8 cellular contexts compared by ENCODE assay signal in genomic region chr12:98595152-98595988, GRCh38. TPM values are rescaled to one million over a fixed set of nuclear protein-coding genes. Genes with fewer than 3 reads are reported as not detected.
A peak's percentile ranks its signal among the peaks of the same experiment; 100 is the strongest.
DNase-seq lines count a peak whose midpoint lies in the region; ATAC-seq and TF ChIP-seq lines count a peak whose summit lies in the region.

No MANE protein-coding gene starts in this region.

- TF ChIP-seq POLR2A in ovary (IDR thresholded peaks at IDR 0.05): no peak

- ATAC-seq in RWPE2 (ENCODE audit: low read depth) (peak; percentile 35; the same call in 2 of the 3 replicates), GM18873 (IDR thresholded peaks at IDR 0.05; ENCODE audit: low FRiP score, unreplicated experiment) (no peak), sciatic nerve (no peak), HG02870 (IDR thresholded peaks at IDR 0.05; ENCODE audit: unreplicated experiment) (no peak)

- peaks cover 10% of the 10 kb centered on the region for H3K4me1 ChIP-seq in RWPE2 (ENCODE audit: insufficient read depth, poor library complexity, severe bottlenecking)
- peaks cover 7% of the 10 kb centered on the region for H3K4me1 ChIP-seq in ovary (ENCODE audit: insufficient read depth)

- H3K9me3 ChIP-seq in RWPE2 (ENCODE audit: severe bottlenecking) (no peaks in the 10 kb centered on the region), ovary (no peaks in the 10 kb centered on the region)

- DNase-seq in GM12865 (ENCODE audit: low read depth) (no peak), RWPE2 (ENCODE audit: low spot score) (no peak), epithelial cell of esophagus (ENCODE audit: low read depth) (peak; percentile 63), ovary (no peak), sciatic nerve (ENCODE audit: low spot score) (no peak), HPDE6-E6E7 (ENCODE audit: extremely low spot score) (no peak)

- H3K4me3 ChIP-seq in GM12865 (ENCODE audit: low read depth, low read length) (peak overlapping the region; percentile 65), RWPE2 (ENCODE audit: severe bottlenecking) (peak overlapping the region; percentile 97), epithelial cell of esophagus (ENCODE audit: low read length) (peak overlapping the region; percentile 97), ovary (peak overlapping the region; percentile 91)

- peaks cover 66% of the 10 kb centered on the region for H3K36me3 ChIP-seq in RWPE2 (ENCODE audit: low read depth)
- no peaks in the 10 kb centered on the region for H3K36me3 ChIP-seq in ovary

- WGBS in ovary, 3 donors: 25 to 29% (median 29%) methylated on average over 5 of the region's 5 CpGs

- TF ChIP-seq EP300 in ovary (IDR thresholded peaks at IDR 0.05): no peak

- H3K27me3 ChIP-seq in RWPE2 (ENCODE audit: insufficient read depth, poor library complexity, severe bottlenecking): no peaks in the 10 kb centered on the region
- H3K27me3 ChIP-seq in ovary: no peaks in the 10 kb centered on the region

- TF ChIP-seq CTCF in GM12865 (IDR thresholded peaks at IDR 0.05; ENCODE audit: insufficient read depth, low read depth, low read length, missing control alignments) (no peak), RWPE2 (IDR thresholded peaks at IDR 0.05; ENCODE audit: poor library complexity, severe bottlenecking) (no peak), epithelial cell of esophagus (IDR thresholded peaks at IDR 0.05; ENCODE audit: insufficient read depth, low read depth, low read length, missing control alignments) (no peak), ovary (IDR thresholded peaks at IDR 0.05) (no peak)

- intact Hi-C loops in ovary (cut with DNase I): loop anchor here in 2 of 4 donors (5.0 to 10.0 kb wide), 2 partner anchors 49 to 52 kb away; partner anchors contain the start of genes APAF1 (in 2 of the 2) and IKBIP (in 1 of the 2)
- intact Hi-C loops in sciatic nerve (cut with DNase I): no loop called here

- H3K27ac ChIP-seq in RWPE2 (ENCODE audit: poor library complexity, severe bottlenecking): peak overlapping the region; percentile 67
- H3K27ac ChIP-seq in ovary: no peak overlapping the region

RNA-seq across cellular contexts. Expression of gene SLC25A3, which starts 1.9 kb away (rescaled TPM):
- total RNA-seq in ovary (100 to 1,000 TPM; 347 to 462 (median 427) TPM), sciatic nerve (269 TPM)
- polyA plus RNA-seq in ovary: 100 to 1,000 TPM; 344 to 649 TPM

RNA-seq across cellular contexts. Expression of gene IKBIP, which starts 49.2 kb away (rescaled TPM):
- total RNA-seq in ovary (10 to 100 TPM in 2 of 7 donors, 1 to 10 TPM in 5; 6.8 to 12.4 (median 9.5) TPM), sciatic nerve (16.4 TPM)
- 10 to 100 TPM; 10.0 to 10.7 TPM for polyA plus RNA-seq in ovary

RNA-seq across cellular contexts. Expression of gene APAF1, which starts 49.7 kb away (rescaled TPM):
- total RNA-seq in ovary: 10 to 100 TPM in 6 of 7 donors, 1 to 10 TPM in 1; 9.4 to 17.1 (median 11.9) TPM
- polyA plus RNA-seq in ovary: 10 to 100 TPM in 1 of 2 donors, 1 to 10 TPM in 1; 9.4 to 16.0 TPM
- 29.6 TPM for total RNA-seq in sciatic nerve
